ENCODE assay signal across 12 cellular contexts in the genomic region with DNA sequence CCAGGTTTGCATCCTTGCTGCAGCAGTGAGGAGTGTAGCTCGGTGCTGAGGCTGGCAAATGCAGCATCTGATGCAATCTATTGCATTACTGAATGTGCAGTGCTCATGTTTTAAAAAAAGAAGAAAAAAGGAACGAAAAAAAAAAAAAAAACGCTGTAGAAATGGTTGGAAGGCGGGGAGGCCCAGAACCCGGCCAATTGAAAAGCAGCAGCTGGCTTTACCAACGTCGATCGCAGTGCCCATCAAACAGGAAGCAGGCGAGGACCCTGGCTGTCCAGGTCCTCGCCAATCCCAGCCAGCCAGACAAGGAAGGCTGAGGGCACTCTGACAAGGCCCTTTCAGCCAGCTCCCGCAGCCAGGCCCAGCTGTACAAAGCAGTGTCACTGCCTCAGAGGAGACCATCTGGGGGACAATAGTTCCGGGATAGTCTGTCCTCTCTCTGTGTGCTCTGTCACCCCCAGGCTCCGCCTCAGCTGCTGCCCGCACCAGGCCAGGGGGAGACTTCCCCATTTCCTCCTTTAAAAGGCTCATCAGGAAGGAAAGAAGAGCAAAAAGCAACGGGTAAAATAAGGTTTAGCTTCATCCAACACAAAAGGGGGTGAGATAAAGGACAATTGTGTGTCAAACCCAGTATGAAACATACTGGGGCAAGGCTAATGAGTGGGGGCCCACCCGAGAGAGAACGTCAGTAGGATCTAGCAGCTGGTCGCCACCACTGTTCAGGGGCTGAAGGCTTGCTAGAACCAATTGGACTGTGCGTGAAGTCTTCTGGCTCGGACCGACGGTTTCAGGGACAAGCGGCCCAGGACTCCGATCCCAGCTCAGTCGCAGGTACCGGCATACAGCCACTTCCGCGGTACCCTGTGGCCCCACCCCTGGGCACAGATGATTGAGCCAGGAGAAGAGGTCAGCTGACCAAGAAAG. TPM values are rescaled to one million over a fixed set of nuclear protein-coding genes. Genes with fewer than 3 reads are reported as not detected.
DNase-seq lines count a peak whose midpoint lies in the region; ATAC-seq and TF ChIP-seq lines count a peak whose summit lies in the region.
"Had no signal": no experiment of that assay in that cellular context is flagged by ENCODE, and none has a peak within 500 bp of the region (broad histone marks: within the 10 kb centered on the region; RNA-seq: fewer than 3 reads in every experiment).

No MANE protein-coding gene starts in this region.

- in situ Hi-C loops in T47D (cut with HindIII; ENCODE audit: low pct_unique_long_range_greater_than_20kb, low sequenced_read_pairs), result no loop called here

- CTCF ChIA-PET in MCF 10A (lab: Yijun Ruan, JAX), result interaction anchor here (0.6 to 1.0 kb wide), 2 partner anchors 25 to 30 kb away, joined by 3 read pairs; no protein-coding TSS in a partner anchor

- H3K4me1 Mint-ChIP-seq in MCF 10A (ENCODE audit: insufficient read depth, unreplicated experiment), result peaks cover 7% of the 10 kb centered on the region

- no peak overlapping the region for H3K4me3 Mint-ChIP-seq in MCF 10A (ENCODE audit: unreplicated experiment)
- H3K4me3 Mint-ChIP-seq: activated naive CD8-positive, alpha-beta T cell had no signal

- no peaks in the 10 kb centered on the region for H3K36me3 ChIP-seq in aorta (ENCODE audit: control insufficient read depth in 1 of 2, insufficient read depth in 2 of 2, low read length in 1 of 2)

- no peak overlapping the region for H3K27ac Mint-ChIP-seq in MCF 10A (ENCODE audit: low read depth, unreplicated experiment)
- H3K27ac Mint-ChIP-seq: activated naive CD8-positive, alpha-beta T cell had no signal

- DNase-seq in T47D (ENCODE audit: low read depth in 1 of 2, low spot score in 1 of 2) (peak; percentile 79 to 95), MCF 10A (ENCODE audit: unreplicated experiment) (no peak), dorsolateral prefrontal cortex (peak; percentile 37 to 95 (median 90)), middle frontal gyrus (ENCODE audit: extremely low spot score, low spot score) (peak; percentile 79), aorta (peak in 1 of 2 donors; percentile 82), AML-193 (lab: John Stamatoyannopoulos, UW) (no peak)
- DNase-seq: 8988T; NCI-H510A; stimulated activated CD4-positive, alpha-beta T cell treated with anti-CD3 and anti-CD28 coated beads, Interleukin-4, amount 100 ng/mL, for 24 hours had no signal

- TF ChIP-seq CTCF in MCF 10A (IDR thresholded peaks at IDR 0.05; ENCODE audit: unreplicated experiment), result no peak
- peak in 14 of 56 donors; percentile 2 to 44 (median 16) for TF ChIP-seq CTCF in dorsolateral prefrontal cortex (IDR thresholded peaks at IDR 0.05 in 54 of 56, conservative IDR thresholded peaks at IDR 0.05 in 2 of 56; ENCODE audit: low read depth in 1 of 56, partially characterized antibody in 56 of 56)

- intact Hi-C loops in MCF 10A (cut with micrococcal nuclease) (no loop called here), dorsolateral prefrontal cortex (cut with DNase I) (loop anchor here (1.0 to 5.0 kb wide), 4 partner anchors 22 to 250 kb away; partner anchors contain the start of genes CPEB4 (in 2 of the 2) and BOD1 (in 1 of the 2)), aorta (cut with DNase I) (no loop called here)

- peak overlapping the region; percentile 71 to 100 (median 97) for H3K27ac ChIP-seq in dorsolateral prefrontal cortex
- no peak overlapping the region for H3K27ac ChIP-seq in aorta (ENCODE audit: low read depth in 1 of 2, low read length in 2 of 2)

- ATAC-seq in aorta (ENCODE audit: low FRiP score) (peak; percentile 65), GM21367 (IDR thresholded peaks at IDR 0.05; ENCODE audit: unreplicated experiment) (no peak), HG03196 (IDR thresholded peaks at IDR 0.05; ENCODE audit: unreplicated experiment) (no peak)

- POLR2A ChIA-PET in MCF 10A (lab: Yijun Ruan, JAX), result interaction anchor here (0.5 to 1.2 kb wide), 3 partner anchors 10 to 544 kb away, joined by 3 to 5 read pairs (median 5); partner anchors contain the start of gene CPEB4

- H3K27me3 Mint-ChIP-seq in MCF 10A (ENCODE audit: insufficient read depth, unreplicated experiment), result no peaks in the 10 kb centered on the region

- H3K36me3 Mint-ChIP-seq in MCF 10A (ENCODE audit: insufficient read depth, unreplicated experiment), result no peaks in the 10 kb centered on the region

- WGBS in aorta, 2 donors, result 79 to 81% methylated on average over 28 of the region's 28 CpGs

- BruUV-seq in MCF 10A (replicated peaks; lab: Mats Ljungman, UMichigan), result no TSS peak

- H3K4me1 ChIP-seq in aorta (ENCODE audit: control insufficient read depth in 1 of 2, insufficient read depth in 2 of 2, low read length in 2 of 2), result peaks cover 0 to 2% of the 10 kb centered on the region in 2 donors

- H3K4me3 ChIP-seq in dorsolateral prefrontal cortex, result peak overlapping the region; percentile 10 to 73 (median 51)
- H3K4me3 ChIP-seq in aorta (ENCODE audit: low read length in 2 of 2), result no peak overlapping the region

- H3K27me3 ChIP-seq in dorsolateral prefrontal cortex (no peaks in the 10 kb centered on the region), aorta (ENCODE audit: control insufficient read depth in 1 of 2, insufficient read depth in 2 of 2, low read length in 1 of 2) (no peaks in the 10 kb centered on the region)

- H3K9me3 ChIP-seq in aorta (ENCODE audit: control insufficient read depth, low read length), result no peaks in the 10 kb centered on the region

- H3K9me3 Mint-ChIP-seq in MCF 10A (ENCODE audit: unreplicated experiment), result no peaks in the 10 kb centered on the region

RNA-seq across cellular contexts. Expression of gene CPEB4, which starts 21.6 kb away (rescaled TPM):
- 86.7 and 99.0 TPM in 2 replicates for total RNA-seq in MCF 10A (2022)
- total RNA-seq in dorsolateral prefrontal cortex, result 100 to 1,000 TPM in 119 of 120 experiments, 10 to 100 TPM in 1; 95.3 to 182 (median 133) TPM
- 10 to 100 TPM; 50.4 to 80.1 TPM for total RNA-seq in aorta
- polyA plus RNA-seq in aorta, result 10 to 100 TPM in 1 of 2 donors, 1 to 10 TPM in 1; 9.0 to 10.6 TPM

Comparison
In these comparisons a context has a peak if more than half of its experiments do, and no peak if none do; other contexts are left out.
1. DNase-seq: peak in T47D (2 of 2), dorsolateral prefrontal cortex (10 of 10) and middle frontal gyrus (single experiment); none in MCF 10A (single experiment) and AML-193 (0 of 2).
2. H3K27ac ChIP-seq: peak in dorsolateral prefrontal cortex (59 of 59); none in aorta (0 of 2).
3. H3K4me3 ChIP-seq: peak in dorsolateral prefrontal cortex (59 of 59); none in aorta (0 of 2).
4. intact Hi-C loops: an anchor here in dorsolateral prefrontal cortex (1.0 to 5.0 kb wide); none called in MCF 10A and aorta.